In the genomic region with DNA sequence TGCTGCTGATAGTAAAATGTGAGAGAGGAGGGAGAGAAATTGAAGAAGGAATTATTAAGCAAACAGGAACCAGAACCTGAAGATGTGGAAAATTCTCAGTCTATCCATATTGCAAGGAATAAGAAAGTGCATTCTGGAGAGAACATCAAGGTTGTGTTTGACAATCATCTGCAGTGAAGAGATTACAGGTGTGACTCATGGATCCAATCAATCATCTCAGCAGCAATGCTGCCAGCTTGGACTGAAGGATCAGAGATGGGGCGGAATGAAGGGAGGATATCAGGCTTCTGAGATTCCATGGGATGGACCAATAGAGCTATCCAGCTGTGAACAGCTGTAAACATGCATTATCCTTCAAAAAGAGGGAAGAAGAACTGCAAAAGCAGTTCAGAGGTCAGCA, we compare ENCODE assay signal across 1 cellular context.
TF ChIP-seq lines count a peak whose summit lies in the region.

No MANE protein-coding gene starts in this region.

TF ChIP-seq in GM12878, 131 proteins besides CTCF, POLR2A, EP300 and RAD21 (continued from another document):
- TF ChIP-seq PBX3 (IDR thresholded peaks at IDR 0.05; ENCODE audit: insufficient replicate concordance, low read depth, low read length) (no peak), HDAC2 (IDR thresholded peaks at IDR 0.05) (no peak), KDM1A (IDR thresholded peaks at IDR 0.05; ENCODE audit: borderline replicate concordance) (no peak), BCL3 (IDR thresholded peaks at IDR 0.05; ENCODE audit: borderline replicate concordance, insufficient read depth, low read depth, low read length, poor library complexity, severe bottlenecking) (no peak)
